In the genomic region with DNA sequence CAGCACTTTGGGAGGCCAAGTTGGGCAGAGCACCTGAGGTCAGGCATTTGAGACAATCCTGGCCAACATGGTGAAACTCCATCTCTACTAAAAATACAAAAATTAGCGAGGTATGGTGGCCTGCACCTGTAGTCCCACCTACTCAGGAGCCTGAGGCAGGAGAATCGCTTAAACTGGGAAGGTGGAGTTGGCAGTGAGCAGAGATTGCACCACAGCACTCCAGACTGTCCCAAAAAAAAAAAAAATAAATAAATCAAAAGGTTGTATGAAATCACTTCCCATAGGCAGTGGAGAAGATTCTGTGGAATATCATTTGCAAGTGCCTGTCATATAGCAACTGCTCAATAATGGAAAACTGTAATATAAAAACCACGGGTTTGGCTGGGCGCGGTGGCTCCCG, we compare ENCODE assay signal across 29 cellular contexts.
"Had no signal": no experiment of that assay in that cellular context is flagged by ENCODE, and none has a peak within 500 bp of the region (broad histone marks: within the 10 kb centered on the region; RNA-seq: fewer than 3 reads in every experiment).

No MANE protein-coding gene starts in this region.

- FAIRE-seq: colon, endometrium, endothelial cell of umbilical vein, frontal cortex had no signal

- H3K27ac ChIP-seq: colonic mucosa, coronary artery, dorsolateral prefrontal cortex, epithelial cell of prostate, esophagus muscularis mucosa, esophagus squamous epithelium, foreskin keratinocyte, gastrocnemius medialis, gastroesophageal sphincter, heart left ventricle, heart right ventricle had no signal

- H3K4me3 Mint-ChIP-seq: dendritic cell treated with granulocyte-macrophage colony-stimulating factor and Interleukin-4, amounts not matched to agents 40 ng/mL and 50 ng/mL, for 4 days; effector memory CD8-positive, alpha-beta T cell; endodermal cell had no signal

- H3K9me3 Mint-ChIP-seq: dendritic cell treated with granulocyte-macrophage colony-stimulating factor and Interleukin-4, amounts not matched to agents 40 ng/mL and 50 ng/mL, for 4 days; effector memory CD8-positive, alpha-beta T cell; endodermal cell had no signal

- H3K27me3 ChIP-seq: colonic mucosa, dorsolateral prefrontal cortex, esophagus muscularis mucosa, esophagus squamous epithelium, foreskin keratinocyte, gastrocnemius medialis, gastroesophageal sphincter, heart left ventricle, heart right ventricle had no signal

- DNase-seq: colonic mucosa; cortex of kidney; dermis blood vessel endothelial cell; dorsolateral prefrontal cortex; effector CD4-positive, alpha-beta T cell; effector CD8-positive, alpha-beta T cell; effector memory CD4-positive, alpha-beta T cell; effector memory CD8-positive, alpha-beta T cell; endodermal cell; erythroblast; esophagus squamous epithelium; foreskin fibroblast; foreskin keratinocyte; foreskin melanocyte; gastrocnemius medialis; glutamatergic neuron; head of caudate nucleus; heart left ventricle; heart right ventricle had no signal

- H3K4me1 ChIP-seq: colonic mucosa, foreskin keratinocyte, gastrocnemius medialis, heart left ventricle had no signal

- H3K4me1 Mint-ChIP-seq: endodermal cell had no signal

- H3K9me3 ChIP-seq: colonic mucosa, esophagus muscularis mucosa, esophagus squamous epithelium, gastrocnemius medialis, gastroesophageal sphincter, heart left ventricle, heart right ventricle had no signal

- H3K27ac Mint-ChIP-seq: dendritic cell treated with granulocyte-macrophage colony-stimulating factor and Interleukin-4, amounts not matched to agents 40 ng/mL and 50 ng/mL, for 4 days; effector memory CD8-positive, alpha-beta T cell; endodermal cell had no signal

- H3K27me3 Mint-ChIP-seq: dendritic cell treated with granulocyte-macrophage colony-stimulating factor and Interleukin-4, amounts not matched to agents 40 ng/mL and 50 ng/mL, for 4 days; effector memory CD8-positive, alpha-beta T cell had no signal

- ATAC-seq: effector memory CD8-positive, alpha-beta T cell; esophagus mucosa; foreskin keratinocyte; gastrocnemius medialis; gastroesophageal sphincter; heart left ventricle; heart right ventricle had no signal

- H3K4me3 ChIP-seq: colonic mucosa, coronary artery, dorsolateral prefrontal cortex, esophagus muscularis mucosa, esophagus squamous epithelium, gastrocnemius medialis, gastroesophageal sphincter, heart left ventricle, heart right ventricle had no signal

- H3K36me3 ChIP-seq: colonic mucosa, esophagus muscularis mucosa, esophagus squamous epithelium, gastrocnemius medialis, gastroesophageal sphincter, heart left ventricle, heart right ventricle had no signal
